Comparison of ENCODE assay signal across 8 cellular contexts in the genomic region with DNA sequence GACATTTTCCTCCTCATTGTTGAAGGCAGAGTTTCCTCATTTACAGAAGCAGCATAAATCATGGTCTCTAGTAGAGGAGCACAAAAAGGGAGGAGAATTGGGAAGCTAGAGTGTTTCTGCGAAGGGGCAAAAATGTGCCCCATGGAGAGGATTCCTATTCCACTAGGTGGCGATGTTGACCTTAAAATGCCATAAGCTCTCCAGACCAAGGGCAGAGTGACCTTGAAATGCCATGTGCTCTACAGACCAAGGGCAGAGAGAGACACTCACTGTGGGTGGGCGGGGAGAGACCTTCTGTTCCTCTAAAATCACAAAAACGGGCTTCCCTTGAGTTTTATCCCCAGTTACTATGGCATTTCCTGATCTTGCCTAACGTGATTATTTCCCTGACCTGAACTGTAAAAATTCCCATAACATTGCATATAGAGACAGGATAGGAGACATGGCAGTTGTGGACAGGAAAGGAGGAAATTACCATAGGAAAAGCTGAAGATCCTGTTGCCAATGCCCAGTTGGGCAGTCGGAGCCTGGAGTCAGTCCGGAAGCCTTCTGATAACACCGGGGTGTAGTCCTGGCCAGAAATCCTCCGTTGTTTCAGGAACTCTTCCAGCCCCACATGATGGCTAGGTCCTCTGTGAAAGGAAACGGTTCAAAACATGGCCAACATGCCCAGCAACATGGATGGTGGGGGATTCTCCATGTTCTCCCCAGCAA.
A peak's percentile ranks its signal among the peaks of the same experiment; 100 is the strongest.
DNase-seq lines count a peak whose midpoint lies in the region; ATAC-seq and TF ChIP-seq lines count a peak whose summit lies in the region.

No MANE protein-coding gene starts in this region.

- peak; percentile 87 for ATAC-seq in HG03378 (IDR thresholded peaks at IDR 0.05; ENCODE audit: unreplicated experiment)

- no peak overlapping the region for H3K27ac Mint-ChIP-seq in activated CD4-positive, alpha-beta memory T cell treated with anti-CD3 and anti-CD28 coated beads for 36 hours

- no peaks in the 10 kb centered on the region for H3K27me3 ChIP-seq in testis

- H3K9me3 ChIP-seq in testis, result no peaks in the 10 kb centered on the region

- no peak overlapping the region for H3K4me3 Mint-ChIP-seq in activated CD4-positive, alpha-beta memory T cell treated with anti-CD3 and anti-CD28 coated beads for 36 hours

- intact Hi-C loops in testis (cut with DNase I; ENCODE audit: low total_unique reads), result no loop called here
- intact Hi-C loops in activated CD4-positive, alpha-beta memory T cell treated with anti-CD3 and anti-CD28 coated beads for 36 hours (cut with micrococcal nuclease), result loop anchor here (2.0 kb wide), 1 partner anchor 403 kb away; no protein-coding TSS in a partner anchor

- no peaks in the 10 kb centered on the region for H3K9me3 Mint-ChIP-seq in activated CD4-positive, alpha-beta memory T cell treated with anti-CD3 and anti-CD28 coated beads for 36 hours

- WGBS in testis, 2 donors, result 10 to 21% methylated on average over 4 to 10 of the region's 10 CpGs

- no peak overlapping the region for H3K27ac ChIP-seq in testis

- DNase-seq in AML-193 (lab: John Stamatoyannopoulos, UW) (peak; percentile 2 to 16), RKO (ENCODE audit: low spot score) (peak; percentile 66), fibroblast of the aortic adventitia (ENCODE audit: low read depth) (peak; percentile 30), testis (peak; percentile 48)
- no peak for DNase-seq in activated CD4-positive, alpha-beta memory T cell treated with anti-CD3 and anti-CD28 coated beads for 36 hours
- no peak for DNase-seq in activated naive CD4-positive, alpha-beta T cell treated with anti-CD3 and anti-CD28 coated beads, Interleukin-2, amount 50 U/mL, for 16 hours

- no peaks in the 10 kb centered on the region for H3K4me1 Mint-ChIP-seq in activated CD4-positive, alpha-beta memory T cell treated with anti-CD3 and anti-CD28 coated beads for 36 hours (ENCODE audit: low read depth)

- H3K4me1 ChIP-seq in testis, result no peaks in the 10 kb centered on the region

- TF ChIP-seq CTCF in GM12875 (IDR thresholded peaks at IDR 0.05; ENCODE audit: borderline replicate concordance, insufficient read depth, low read depth, low read length) (peak; percentile 62; the same call in 1 of the 2 replicates), fibroblast of the aortic adventitia (IDR thresholded peaks at IDR 0.05; ENCODE audit: insufficient read depth, low read length) (peak; percentile 29), testis (IDR thresholded peaks at IDR 0.05) (peak in 2 of 3 experiments; percentile 40 to 44)

- POLR2A ChIA-PET in activated CD4-positive, alpha-beta memory T cell treated with anti-CD3 and anti-CD28 coated beads for 36 hours (lab: Charles Lee), result no interaction called here

- no peaks in the 10 kb centered on the region for H3K36me3 ChIP-seq in testis (ENCODE audit: low read depth, missing control alignments)

- CTCF ChIA-PET in activated CD4-positive, alpha-beta memory T cell treated with anti-CD3 and anti-CD28 coated beads for 36 hours (lab: Charles Lee), result interaction anchor here (0.7 to 1.9 kb wide), 2 partner anchors 12 to 403 kb away, joined by 4 read pairs; no protein-coding TSS in a partner anchor

- H3K36me3 Mint-ChIP-seq in activated CD4-positive, alpha-beta memory T cell treated with anti-CD3 and anti-CD28 coated beads for 36 hours, result no peaks in the 10 kb centered on the region

- no peaks in the 10 kb centered on the region for H3K27me3 Mint-ChIP-seq in activated CD4-positive, alpha-beta memory T cell treated with anti-CD3 and anti-CD28 coated beads for 36 hours

- H3K4me3 ChIP-seq in GM12875 (ENCODE audit: low read depth, low read length) (no peak overlapping the region), fibroblast of the aortic adventitia (ENCODE audit: low read depth, low read length) (no peak overlapping the region), testis (no peak overlapping the region)

- no peak for TF ChIP-seq POLR2A in testis (IDR thresholded peaks at IDR 0.05)

Comparison
In these comparisons a context has a peak if more than half of its experiments do, and no peak if none do; other contexts are left out.
1. DNase-seq: peak in AML-193 (2 of 2), RKO (single experiment), fibroblast of the aortic adventitia (single experiment) and testis (single experiment); none in activated CD4-positive, alpha-beta memory T cell treated with anti-CD3 and anti-CD28 coated beads for 36 hours (single experiment) and activated naive CD4-positive, alpha-beta T cell treated with anti-CD3 and anti-CD28 coated beads, Interleukin-2, amount 50 U/mL, for 16 hours (single experiment).
2. Peak in every context shown above with its lines, with median percentiles within 50 percentile points of each other: CTCF ChIP-seq.